Comparison of ENCODE assay signal across 8 cellular contexts in the genomic region with DNA sequence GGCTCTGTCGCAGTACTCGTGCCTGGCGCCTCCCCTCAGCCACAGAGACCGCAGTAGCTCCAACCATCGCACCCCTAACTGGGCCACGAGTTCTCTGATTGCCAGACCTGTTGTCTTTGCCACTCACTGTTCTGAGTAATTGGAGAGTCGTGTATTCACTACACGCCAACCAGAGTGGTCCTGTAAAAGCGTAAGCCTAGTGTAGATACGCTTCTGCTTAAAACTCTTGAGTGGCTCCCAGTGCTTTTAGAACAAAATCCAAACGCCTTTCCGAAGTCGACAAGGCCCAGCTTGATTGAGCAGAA. TPM values are rescaled to one million over a fixed set of nuclear protein-coding genes. Genes with fewer than 3 reads are reported as not detected.
DNase-seq lines count a peak whose midpoint lies in the region; ATAC-seq and TF ChIP-seq lines count a peak whose summit lies in the region.

No MANE protein-coding gene starts in this region.

- ATAC-seq in HG03280 (IDR thresholded peaks at IDR 0.05; ENCODE audit: unreplicated experiment), result no peak

- H3K9me3 ChIP-seq in SJSA1 (replicated peaks), result no peaks in the 10 kb centered on the region
- no peaks in the 10 kb centered on the region for H3K9me3 ChIP-seq in esophagus squamous epithelium

- intact Hi-C loops in esophagus squamous epithelium (cut with DNase I), result loop anchor here (10.0 kb wide), 1 partner anchor 56 kb away; no protein-coding TSS in a partner anchor

- H3K4me3 Mint-ChIP-seq in activated naive CD4-positive, alpha-beta T cell treated with anti-CD3 and anti-CD28 coated beads, Interleukin-2, amount 10 ng/mL, durations not matched to agents 7 days and 5 days, result peak overlapping the region; percentile 86

- H3K36me3 ChIP-seq in SJSA1 (peaks cover 64% of the 10 kb centered on the region), esophagus squamous epithelium (peaks cover 0 to 49% (median 8%) of the 10 kb centered on the region in 3 donors), rectal smooth muscle tissue (ENCODE audit: control insufficient read depth, insufficient read depth, low read length) (peaks cover 9% of the 10 kb centered on the region)

- H3K27me3 ChIP-seq in SJSA1 (replicated peaks), result no peaks in the 10 kb centered on the region
- H3K27me3 ChIP-seq in esophagus squamous epithelium, result no peaks in the 10 kb centered on the region
- no peaks in the 10 kb centered on the region for H3K27me3 ChIP-seq in rectal smooth muscle tissue (ENCODE audit: control insufficient read depth, insufficient read depth, low read length)

- peaks cover 31% of the 10 kb centered on the region for H3K36me3 Mint-ChIP-seq in activated naive CD4-positive, alpha-beta T cell treated with anti-CD3 and anti-CD28 coated beads, Interleukin-2, amount 10 ng/mL, durations not matched to agents 7 days and 5 days

- no peak overlapping the region for H3K9ac ChIP-seq in rectal smooth muscle tissue (ENCODE audit: low read length)

- no peaks in the 10 kb centered on the region for H3K27me3 Mint-ChIP-seq in activated naive CD4-positive, alpha-beta T cell treated with anti-CD3 and anti-CD28 coated beads, Interleukin-2, amount 10 ng/mL, durations not matched to agents 7 days and 5 days

- H3K4me1 ChIP-seq in SJSA1 (replicated peaks), result peaks cover 13% of the 10 kb centered on the region
- peaks cover 16 to 50% (median 28%) of the 10 kb centered on the region in 3 donors for H3K4me1 ChIP-seq in esophagus squamous epithelium
- H3K4me1 ChIP-seq in rectal smooth muscle tissue (ENCODE audit: control insufficient read depth, insufficient read depth, low read length), result peaks cover 15% of the 10 kb centered on the region

- TF ChIP-seq POLR2A in esophagus squamous epithelium (IDR thresholded peaks at IDR 0.05), result no peak

- peak overlapping the region; percentile 99 for H3K27ac Mint-ChIP-seq in activated naive CD4-positive, alpha-beta T cell treated with anti-CD3 and anti-CD28 coated beads, Interleukin-2, amount 10 ng/mL, durations not matched to agents 7 days and 5 days

- H3K4me1 Mint-ChIP-seq in activated naive CD4-positive, alpha-beta T cell treated with anti-CD3 and anti-CD28 coated beads, Interleukin-2, amount 10 ng/mL, durations not matched to agents 7 days and 5 days, result peaks cover 51% of the 10 kb centered on the region

- no peak for TF ChIP-seq CTCF in esophagus squamous epithelium (IDR thresholded peaks at IDR 0.05)

- H3K4me3 ChIP-seq in SJSA1 (peak overlapping the region; percentile 87), esophagus squamous epithelium (peak overlapping the region; percentile 67 to 98 (median 78)), rectal smooth muscle tissue (ENCODE audit: low read length) (peak overlapping the region; percentile 100)

- CTCF ChIA-PET in activated naive CD4-positive, alpha-beta T cell treated with anti-CD3 and anti-CD28 coated beads, Interleukin-2, amount 10 ng/mL, durations not matched to agents 7 days and 5 days (lab: Charles Lee), result interaction anchor here (0.9 to 2.4 kb wide), 13 partner anchors 17 to 218 kb away, joined by 3 to 30 read pairs (median 4); partner anchors contain the start of gene SLC7A6

- 0 to 2% methylated on average over 9 to 12 of the region's 13 CpGs for WGBS in esophagus squamous epithelium, 2 donors

- H3K9me3 Mint-ChIP-seq in activated naive CD4-positive, alpha-beta T cell treated with anti-CD3 and anti-CD28 coated beads, Interleukin-2, amount 10 ng/mL, durations not matched to agents 7 days and 5 days, result no peaks in the 10 kb centered on the region

- no peak for DNase-seq in activated naive CD4-positive, alpha-beta T cell treated with anti-CD3 and anti-CD28 coated beads, Interleukin-2, amount 10 ng/mL, durations not matched to agents 7 days and 5 days
- no peak for DNase-seq in activated naive CD4-positive, alpha-beta T cell treated with Interleukin-2 at 50 U/mL for 16 hours
- DNase-seq in SJSA1 (ENCODE audit: low read depth in 1 of 2, low spot score in 2 of 2) (no peak), esophagus squamous epithelium (lab: John Stamatoyannopoulos, UW) (no peak), AG20443 (ENCODE audit: low spot score) (no peak), DMS114 treated with DMSO at 0.1 percent for 48 hours (lab: John Stamatoyannopoulos, UW; ENCODE audit: unreplicated experiment) (no peak)

- H3K27ac ChIP-seq in SJSA1 (0 out of 2 replicates have a peak overlapping the region, but pooled peaks have one; percentile 10), esophagus squamous epithelium (peak overlapping the region; percentile 81 to 89 (median 87)), rectal smooth muscle tissue (ENCODE audit: low read depth, low read length) (peak overlapping the region; percentile 84)

RNA-seq across cellular contexts. Expression of gene PRMT7, which starts 0.4 kb away (rescaled TPM):
- total RNA-seq in SJSA1 (2014; rRNA removed; shearing (Covaris generic)), result 58.8 and 58.9 TPM in 2 replicates
- total RNA-seq in esophagus squamous epithelium, result 10 to 100 TPM; 15.2 to 35.7 (median 21.2) TPM

RNA-seq across cellular contexts. Expression of gene SLC7A6OS, which starts 0.5 kb away (rescaled TPM):
- total RNA-seq in SJSA1 (2014; rRNA removed; shearing (Covaris generic)), result 15.6 and 19.1 TPM in 2 replicates
- 10 to 100 TPM in 1 of 4 donors, 1 to 10 TPM in 3; 4.5 to 16.2 (median 6.7) TPM for total RNA-seq in esophagus squamous epithelium

RNA-seq across cellular contexts. Expression of gene SLC7A6, which starts 46.9 kb away (rescaled TPM):
- total RNA-seq in SJSA1 (2014; rRNA removed; shearing (Covaris generic)), result 13.2 and 27.4 TPM in 2 replicates
- total RNA-seq in esophagus squamous epithelium, result 10 to 100 TPM in 1 of 4 donors, 1 to 10 TPM in 3; 5.7 to 28.2 (median 7.9) TPM

Comparison
In these comparisons a context has a peak if more than half of its experiments do, and no peak if none do; other contexts are left out.
1. H3K27ac ChIP-seq: peak in every context shown above with its lines; median percentile 87 in esophagus squamous epithelium; 84 in rectal smooth muscle tissue; 10 in SJSA1.